ENCODE assay signal across 1 cellular context in the genomic region with DNA sequence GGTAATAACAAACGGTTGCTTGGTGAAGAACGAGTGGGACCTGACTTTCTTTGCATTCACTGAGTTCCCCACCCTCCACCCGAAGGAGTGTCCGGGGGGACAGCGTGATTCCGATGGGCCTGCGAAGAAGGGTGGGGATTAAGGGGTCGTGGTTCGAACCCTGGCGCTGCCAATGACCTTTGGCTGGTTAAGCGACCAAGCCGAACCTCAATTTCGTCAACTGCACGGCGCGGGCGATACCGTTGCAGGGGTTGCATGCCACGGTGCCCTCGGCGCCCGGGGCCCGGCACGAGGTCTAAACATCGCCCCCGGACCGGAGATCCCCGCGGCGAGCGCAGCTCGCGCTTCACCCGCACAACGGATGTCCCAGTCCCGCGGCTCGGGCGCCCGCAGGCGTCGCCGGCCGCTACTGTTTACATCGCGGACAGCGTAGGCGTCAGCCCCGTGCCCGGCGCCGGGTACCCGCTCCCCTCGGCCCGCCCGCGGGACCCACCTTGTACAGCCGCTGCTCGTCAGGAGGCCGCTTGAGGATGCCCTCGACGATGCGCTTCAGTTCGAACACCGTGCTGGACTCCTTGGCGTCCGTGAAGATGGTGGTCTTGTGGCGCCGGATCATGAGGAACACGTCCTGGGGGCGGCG.
TF ChIP-seq lines count a peak whose summit lies in the region.

No MANE protein-coding gene starts in this region.

TF ChIP-seq in liver, 16 proteins besides CTCF, POLR2A, EP300 and RAD21 (continued from another document):
- TF ChIP-seq HNF4A (conservative IDR thresholded peaks at IDR 0.05) = no peak
